1 cellular context compared by ENCODE assay signal in the genomic region with DNA sequence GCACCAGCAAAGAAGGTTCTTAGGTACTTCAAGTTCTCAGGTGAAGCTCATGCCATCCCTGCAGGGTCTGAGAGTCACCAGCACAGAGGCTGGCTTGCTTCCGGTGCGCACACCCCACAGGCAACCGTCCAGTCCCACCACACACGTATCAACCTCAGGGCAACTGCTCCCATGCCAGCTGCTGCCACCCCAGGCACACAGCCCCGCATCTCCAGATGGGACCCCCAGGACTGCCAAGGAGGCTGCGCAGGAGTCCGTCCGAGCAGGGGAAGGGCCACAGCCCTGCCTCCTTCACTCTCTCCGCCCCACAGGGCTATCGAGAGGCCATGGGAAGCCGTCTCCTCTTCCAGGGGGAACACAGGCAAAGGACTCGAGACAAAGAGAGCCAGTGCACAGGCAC.
TF ChIP-seq lines count a peak whose summit lies in the region.

No MANE protein-coding gene starts in this region.

TF ChIP-seq in HepG2, 621 proteins besides CTCF, POLR2A, EP300 and RAD21:
- 0 out of 2 replicates have a peak, but pooled peaks have one; percentile 13 for TF ChIP-seq ZNF768 (CRISPR knock-in tag; IDR thresholded peaks at IDR 0.05)
- TF ChIP-seq ETV5 (CRISPR knock-in tag; IDR thresholded peaks at IDR 0.05; ENCODE audit: borderline replicate concordance): no peak
- TF ChIP-seq, protein P1, sequence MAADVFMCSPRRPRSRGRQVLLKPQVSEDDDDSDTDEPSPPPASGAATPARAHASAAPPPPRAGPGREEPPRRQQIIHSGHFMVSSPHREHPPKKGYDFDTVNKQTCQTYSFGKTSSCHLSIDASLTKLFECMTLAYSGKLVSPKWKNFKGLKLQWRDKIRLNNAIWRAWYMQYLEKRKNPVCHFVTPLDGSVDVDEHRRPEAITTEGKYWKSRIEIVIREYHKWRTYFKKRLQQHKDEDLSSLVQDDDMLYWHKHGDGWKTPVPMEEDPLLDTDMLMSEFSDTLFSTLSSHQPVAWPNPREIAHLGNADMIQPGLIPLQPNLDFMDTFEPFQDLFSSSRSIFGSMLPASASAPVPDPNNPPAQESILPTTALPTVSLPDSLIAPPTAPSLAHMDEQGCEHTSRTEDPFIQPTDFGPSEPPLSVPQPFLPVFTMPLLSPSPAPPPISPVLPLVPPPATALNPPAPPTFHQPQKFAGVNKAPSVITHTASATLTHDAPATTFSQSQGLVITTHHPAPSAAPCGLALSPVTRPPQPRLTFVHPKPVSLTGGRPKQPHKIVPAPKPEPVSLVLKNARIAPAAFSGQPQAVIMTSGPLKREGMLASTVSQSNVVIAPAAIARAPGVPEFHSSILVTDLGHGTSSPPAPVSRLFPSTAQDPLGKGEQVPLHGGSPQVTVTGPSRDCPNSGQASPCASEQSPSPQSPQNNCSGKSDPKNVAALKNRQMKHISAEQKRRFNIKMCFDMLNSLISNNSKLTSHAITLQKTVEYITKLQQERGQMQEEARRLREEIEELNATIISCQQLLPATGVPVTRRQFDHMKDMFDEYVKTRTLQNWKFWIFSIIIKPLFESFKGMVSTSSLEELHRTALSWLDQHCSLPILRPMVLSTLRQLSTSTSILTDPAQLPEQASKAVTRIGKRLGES (CRISPR knock-in tag; IDR thresholded peaks at IDR 0.05; ENCODE audit: borderline replicate concordance): no peak
